In the genomic region with DNA sequence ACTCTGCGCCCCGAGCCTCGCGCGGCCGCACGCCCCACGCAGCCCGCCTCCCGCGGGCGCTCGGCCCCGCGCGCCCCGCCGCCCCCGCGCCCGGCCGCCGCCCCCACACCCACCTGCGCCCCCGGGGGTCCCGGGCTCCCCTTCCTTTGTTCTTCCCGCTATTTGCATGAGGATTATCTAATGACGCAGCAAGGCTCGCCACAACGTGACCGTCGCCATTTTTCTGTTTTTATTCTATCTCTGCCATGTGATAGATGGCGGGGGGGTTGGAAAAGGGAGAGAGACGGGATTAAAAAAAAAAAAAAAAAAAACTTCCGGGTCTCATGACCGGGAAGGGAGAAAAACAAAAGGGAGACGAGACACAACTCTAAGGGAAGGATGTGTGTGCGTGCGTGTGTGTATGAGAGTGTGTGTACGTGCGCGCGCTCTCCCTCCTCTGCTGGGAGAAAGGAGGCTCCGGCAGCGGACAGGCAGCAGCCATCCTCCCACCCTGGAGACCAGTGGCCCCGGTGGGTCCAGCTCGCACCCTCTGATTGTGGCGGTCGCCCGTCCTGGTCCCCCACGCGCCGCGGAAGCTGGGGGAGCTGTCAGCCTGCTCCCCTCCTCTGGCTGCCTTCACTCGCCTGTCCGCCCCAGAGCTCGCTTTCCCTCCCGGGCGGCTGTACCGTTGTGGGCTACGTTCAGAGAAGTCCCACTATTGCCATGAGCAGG, we compare ENCODE assay signal across 8 cellular contexts.
DNase-seq lines count a peak whose midpoint lies in the region; ATAC-seq, FAIRE-seq and TF ChIP-seq lines count a peak whose summit lies in the region.

No MANE protein-coding gene starts in this region.

- H3K4me3 ChIP-seq in GM12865 (ENCODE audit: low read depth, low read length) (peak overlapping the region; percentile 96), choroid plexus epithelial cell (ENCODE audit: low read depth, low read length) (peak overlapping the region; percentile 82), small intestine (ENCODE audit: low read depth in 1 of 2, low read length in 2 of 2) (peak overlapping the region; percentile 89 to 97)

- ATAC-seq in HG02981 (IDR thresholded peaks at IDR 0.05; ENCODE audit: unreplicated experiment): peak; percentile 22
- ATAC-seq in GM18861 (IDR thresholded peaks at IDR 0.05; ENCODE audit: unreplicated experiment): no peak

- FAIRE-seq in islet of Langerhans (lab: Jason Lieb, UNC): peak; percentile 58
- no peak for FAIRE-seq in small intestine (lab: Jason Lieb, UNC)

- TF ChIP-seq CTCF in GM12865 (IDR thresholded peaks at IDR 0.05; ENCODE audit: insufficient read depth, low read depth, low read length, missing control alignments) (no peak), choroid plexus epithelial cell (conservative IDR thresholded peaks at IDR 0.05; ENCODE audit: low read depth, low read length) (no peak)

- DNase-seq in GM12865 (ENCODE audit: low read depth) (peak; percentile 50), NCI-H2227 (lab: John Stamatoyannopoulos, UW; ENCODE audit: unreplicated experiment) (peak; percentile 89), choroid plexus epithelial cell (ENCODE audit: low read depth) (peak; percentile 80), small intestine (peak; percentile 74)
- peak; percentile 30 to 56 (median 37) for DNase-seq in activated CD4-positive, CD25-positive, alpha-beta regulatory T cell (lab: John Stamatoyannopoulos, UW)

- H3K9me3 ChIP-seq in small intestine (ENCODE audit: control insufficient read depth, low read depth): no peaks in the 10 kb centered on the region

- no peaks in the 10 kb centered on the region for H3K36me3 ChIP-seq in small intestine (ENCODE audit: control insufficient read depth in 2 of 2, insufficient read depth in 2 of 2, low read length in 2 of 2)

- 0% methylated on average over 43 to 61 of the region's 61 CpGs for WGBS in small intestine, 3 donors

- H3K4me1 ChIP-seq in small intestine (ENCODE audit: control insufficient read depth in 2 of 2, insufficient read depth in 1 of 2, low read depth in 1 of 2, low read length in 1 of 2): peaks cover 2 to 4% of the 10 kb centered on the region in 2 donors

- H3K27me3 ChIP-seq in small intestine (ENCODE audit: control insufficient read depth in 2 of 2, insufficient read depth in 2 of 2, low read length in 2 of 2): no peaks in the 10 kb centered on the region

- peak overlapping the region; percentile 95 to 97 for H3K27ac ChIP-seq in small intestine (ENCODE audit: low read depth in 1 of 2, low read length in 1 of 2)

Comparison
In these comparisons a context has a peak if more than half of its experiments do, and no peak if none do; other contexts are left out.
1. DNase-seq: peak in every context shown above with its lines; median percentile 89 in NCI-H2227; 80 in choroid plexus epithelial cell; 74 in small intestine; 50 in GM12865; 37 in activated CD4-positive, CD25-positive, alpha-beta regulatory T cell.